7 cellular contexts compared by ENCODE assay signal in the genomic region with DNA sequence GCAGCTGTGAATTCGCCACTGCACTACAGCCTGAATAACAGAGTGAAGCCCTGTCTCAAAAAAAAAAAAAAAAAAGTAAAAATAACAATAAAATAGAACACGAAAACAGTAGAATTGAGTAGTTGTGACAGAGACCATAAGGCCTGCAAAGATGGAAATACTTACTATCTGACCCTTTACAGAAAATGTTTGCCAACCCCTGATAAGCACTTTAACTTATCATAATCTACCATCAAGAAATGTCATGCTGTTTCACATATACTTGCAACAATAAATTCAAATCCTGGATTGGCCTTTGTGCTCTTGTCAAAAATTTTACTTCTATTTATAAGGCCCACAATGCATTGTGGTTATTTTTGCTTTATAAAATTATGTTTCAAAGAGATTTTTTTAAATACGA.
"Had no signal": no experiment of that assay in that cellular context is flagged by ENCODE, and none has a peak within 500 bp of the region (broad histone marks: within the 10 kb centered on the region; RNA-seq: fewer than 3 reads in every experiment).

No MANE protein-coding gene starts in this region.

- H3K4me3 ChIP-seq: GM12878 had no signal

- DNase-seq: GDM1, GF-D8 had no signal

- FAIRE-seq: GM12878, GM12891, GM12892, GM18507, GM19239 had no signal

- ATAC-seq: GM12878 had no signal
